1 cellular context compared by ENCODE assay signal in the genomic region with DNA sequence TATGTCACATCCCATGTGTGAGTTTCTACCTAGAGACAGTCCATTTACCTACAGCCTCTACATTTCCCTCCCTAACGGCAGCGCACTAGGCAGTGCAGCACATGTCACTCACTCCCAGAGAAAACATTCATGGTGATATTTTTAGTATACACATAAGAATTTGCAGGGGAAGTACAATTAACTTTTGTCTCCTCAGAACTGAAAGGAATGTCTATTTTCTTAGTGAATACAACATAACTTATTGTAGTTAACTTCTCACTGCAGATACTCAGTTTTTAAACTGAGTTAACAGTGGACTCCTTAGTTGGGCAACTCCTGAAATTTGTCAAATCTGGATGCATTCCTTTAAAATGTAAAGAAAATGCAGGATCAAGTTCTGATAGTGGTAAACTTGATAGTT.
TF ChIP-seq lines count a peak whose summit lies in the region.

No MANE protein-coding gene starts in this region.

TF ChIP-seq in WTC11, 78 proteins besides CTCF, POLR2A, EP300 and RAD21 (continued from another document):
- TF ChIP-seq, protein P1, sequence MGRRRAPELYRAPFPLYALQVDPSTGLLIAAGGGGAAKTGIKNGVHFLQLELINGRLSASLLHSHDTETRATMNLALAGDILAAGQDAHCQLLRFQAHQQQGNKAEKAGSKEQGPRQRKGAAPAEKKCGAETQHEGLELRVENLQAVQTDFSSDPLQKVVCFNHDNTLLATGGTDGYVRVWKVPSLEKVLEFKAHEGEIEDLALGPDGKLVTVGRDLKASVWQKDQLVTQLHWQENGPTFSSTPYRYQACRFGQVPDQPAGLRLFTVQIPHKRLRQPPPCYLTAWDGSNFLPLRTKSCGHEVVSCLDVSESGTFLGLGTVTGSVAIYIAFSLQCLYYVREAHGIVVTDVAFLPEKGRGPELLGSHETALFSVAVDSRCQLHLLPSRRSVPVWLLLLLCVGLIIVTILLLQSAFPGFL (CRISPR knock-in tag; IDR thresholded peaks at IDR 0.05; ENCODE audit: borderline replicate concordance) = no peak
- TF ChIP-seq, protein P2, sequence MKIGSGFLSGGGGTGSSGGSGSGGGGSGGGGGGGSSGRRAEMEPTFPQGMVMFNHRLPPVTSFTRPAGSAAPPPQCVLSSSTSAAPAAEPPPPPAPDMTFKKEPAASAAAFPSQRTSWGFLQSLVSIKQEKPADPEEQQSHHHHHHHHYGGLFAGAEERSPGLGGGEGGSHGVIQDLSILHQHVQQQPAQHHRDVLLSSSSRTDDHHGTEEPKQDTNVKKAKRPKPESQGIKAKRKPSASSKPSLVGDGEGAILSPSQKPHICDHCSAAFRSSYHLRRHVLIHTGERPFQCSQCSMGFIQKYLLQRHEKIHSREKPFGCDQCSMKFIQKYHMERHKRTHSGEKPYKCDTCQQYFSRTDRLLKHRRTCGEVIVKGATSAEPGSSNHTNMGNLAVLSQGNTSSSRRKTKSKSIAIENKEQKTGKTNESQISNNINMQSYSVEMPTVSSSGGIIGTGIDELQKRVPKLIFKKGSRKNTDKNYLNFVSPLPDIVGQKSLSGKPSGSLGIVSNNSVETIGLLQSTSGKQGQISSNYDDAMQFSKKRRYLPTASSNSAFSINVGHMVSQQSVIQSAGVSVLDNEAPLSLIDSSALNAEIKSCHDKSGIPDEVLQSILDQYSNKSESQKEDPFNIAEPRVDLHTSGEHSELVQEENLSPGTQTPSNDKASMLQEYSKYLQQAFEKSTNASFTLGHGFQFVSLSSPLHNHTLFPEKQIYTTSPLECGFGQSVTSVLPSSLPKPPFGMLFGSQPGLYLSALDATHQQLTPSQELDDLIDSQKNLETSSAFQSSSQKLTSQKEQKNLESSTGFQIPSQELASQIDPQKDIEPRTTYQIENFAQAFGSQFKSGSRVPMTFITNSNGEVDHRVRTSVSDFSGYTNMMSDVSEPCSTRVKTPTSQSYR (CRISPR knock-in tag; IDR thresholded peaks at IDR 0.05) = no peak
- TF ChIP-seq, protein P3, sequence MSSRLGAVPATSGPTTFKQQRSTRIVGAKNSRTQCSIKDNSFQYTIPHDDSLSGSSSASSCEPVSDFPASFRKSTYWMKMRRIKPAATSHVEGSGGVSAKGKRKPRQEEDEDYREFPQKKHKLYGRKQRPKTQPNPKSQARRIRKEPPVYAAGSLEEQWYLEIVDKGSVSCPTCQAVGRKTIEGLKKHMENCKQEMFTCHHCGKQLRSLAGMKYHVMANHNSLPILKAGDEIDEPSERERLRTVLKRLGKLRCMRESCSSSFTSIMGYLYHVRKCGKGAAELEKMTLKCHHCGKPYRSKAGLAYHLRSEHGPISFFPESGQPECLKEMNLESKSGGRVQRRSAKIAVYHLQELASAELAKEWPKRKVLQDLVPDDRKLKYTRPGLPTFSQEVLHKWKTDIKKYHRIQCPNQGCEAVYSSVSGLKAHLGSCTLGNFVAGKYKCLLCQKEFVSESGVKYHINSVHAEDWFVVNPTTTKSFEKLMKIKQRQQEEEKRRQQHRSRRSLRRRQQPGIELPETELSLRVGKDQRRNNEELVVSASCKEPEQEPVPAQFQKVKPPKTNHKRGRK (CRISPR knock-in tag; IDR thresholded peaks at IDR 0.05; ENCODE audit: borderline replicate concordance) = no peak
- TF ChIP-seq NR3C1 (CRISPR knock-in tag; conservative IDR thresholded peaks at IDR 0.05; ENCODE audit: low read depth) = no peak
- no peak for TF ChIP-seq OVOL2 (CRISPR knock-in tag; IDR thresholded peaks at IDR 0.05; ENCODE audit: borderline replicate concordance)
- TF ChIP-seq ZNF121 (CRISPR knock-in tag; IDR thresholded peaks at IDR 0.05) = no peak
- no peak for TF ChIP-seq RELA (CRISPR knock-in tag; IDR thresholded peaks at IDR 0.05; ENCODE audit: borderline replicate concordance)
- TF ChIP-seq KAT7 (CRISPR knock-in tag; IDR thresholded peaks at IDR 0.05; ENCODE audit: borderline replicate concordance) = no peak
- no peak for TF ChIP-seq ESRRA (CRISPR knock-in tag; IDR thresholded peaks at IDR 0.05; ENCODE audit: borderline replicate concordance)
- TF ChIP-seq TCF7 (CRISPR knock-in tag; IDR thresholded peaks at IDR 0.05; ENCODE audit: low read depth) = no peak
- no peak for TF ChIP-seq ZNF416 (CRISPR knock-in tag; IDR thresholded peaks at IDR 0.05)
- TF ChIP-seq, protein P4, sequence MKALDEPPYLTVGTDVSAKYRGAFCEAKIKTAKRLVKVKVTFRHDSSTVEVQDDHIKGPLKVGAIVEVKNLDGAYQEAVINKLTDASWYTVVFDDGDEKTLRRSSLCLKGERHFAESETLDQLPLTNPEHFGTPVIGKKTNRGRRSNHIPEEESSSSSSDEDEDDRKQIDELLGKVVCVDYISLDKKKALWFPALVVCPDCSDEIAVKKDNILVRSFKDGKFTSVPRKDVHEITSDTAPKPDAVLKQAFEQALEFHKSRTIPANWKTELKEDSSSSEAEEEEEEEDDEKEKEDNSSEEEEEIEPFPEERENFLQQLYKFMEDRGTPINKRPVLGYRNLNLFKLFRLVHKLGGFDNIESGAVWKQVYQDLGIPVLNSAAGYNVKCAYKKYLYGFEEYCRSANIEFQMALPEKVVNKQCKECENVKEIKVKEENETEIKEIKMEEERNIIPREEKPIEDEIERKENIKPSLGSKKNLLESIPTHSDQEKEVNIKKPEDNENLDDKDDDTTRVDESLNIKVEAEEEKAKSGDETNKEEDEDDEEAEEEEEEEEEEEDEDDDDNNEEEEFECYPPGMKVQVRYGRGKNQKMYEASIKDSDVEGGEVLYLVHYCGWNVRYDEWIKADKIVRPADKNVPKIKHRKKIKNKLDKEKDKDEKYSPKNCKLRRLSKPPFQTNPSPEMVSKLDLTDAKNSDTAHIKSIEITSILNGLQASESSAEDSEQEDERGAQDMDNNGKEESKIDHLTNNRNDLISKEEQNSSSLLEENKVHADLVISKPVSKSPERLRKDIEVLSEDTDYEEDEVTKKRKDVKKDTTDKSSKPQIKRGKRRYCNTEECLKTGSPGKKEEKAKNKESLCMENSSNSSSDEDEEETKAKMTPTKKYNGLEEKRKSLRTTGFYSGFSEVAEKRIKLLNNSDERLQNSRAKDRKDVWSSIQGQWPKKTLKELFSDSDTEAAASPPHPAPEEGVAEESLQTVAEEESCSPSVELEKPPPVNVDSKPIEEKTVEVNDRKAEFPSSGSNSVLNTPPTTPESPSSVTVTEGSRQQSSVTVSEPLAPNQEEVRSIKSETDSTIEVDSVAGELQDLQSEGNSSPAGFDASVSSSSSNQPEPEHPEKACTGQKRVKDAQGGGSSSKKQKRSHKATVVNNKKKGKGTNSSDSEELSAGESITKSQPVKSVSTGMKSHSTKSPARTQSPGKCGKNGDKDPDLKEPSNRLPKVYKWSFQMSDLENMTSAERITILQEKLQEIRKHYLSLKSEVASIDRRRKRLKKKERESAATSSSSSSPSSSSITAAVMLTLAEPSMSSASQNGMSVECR (CRISPR knock-in tag; IDR thresholded peaks at IDR 0.05; ENCODE audit: borderline replicate concordance) = no peak
- TF ChIP-seq NR2C2 (CRISPR knock-in tag; IDR thresholded peaks at IDR 0.05) = no peak
- TF ChIP-seq PRRX2 (CRISPR knock-in tag; IDR thresholded peaks at IDR 0.05) = no peak
- TF ChIP-seq, protein P5, sequence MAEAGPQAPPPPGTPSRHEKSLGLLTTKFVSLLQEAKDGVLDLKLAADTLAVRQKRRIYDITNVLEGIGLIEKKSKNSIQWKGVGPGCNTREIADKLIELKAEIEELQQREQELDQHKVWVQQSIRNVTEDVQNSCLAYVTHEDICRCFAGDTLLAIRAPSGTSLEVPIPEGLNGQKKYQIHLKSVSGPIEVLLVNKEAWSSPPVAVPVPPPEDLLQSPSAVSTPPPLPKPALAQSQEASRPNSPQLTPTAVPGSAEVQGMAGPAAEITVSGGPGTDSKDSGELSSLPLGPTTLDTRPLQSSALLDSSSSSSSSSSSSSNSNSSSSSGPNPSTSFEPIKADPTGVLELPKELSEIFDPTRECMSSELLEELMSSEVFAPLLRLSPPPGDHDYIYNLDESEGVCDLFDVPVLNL (CRISPR knock-in tag; IDR thresholded peaks at IDR 0.05; ENCODE audit: borderline replicate concordance, low read depth) = no peak
